In genomic region chr7:150447966-150448788, GRCh38 we compare ENCODE assay signal across 7 cellular contexts. TPM values are rescaled to one million over a fixed set of nuclear protein-coding genes. Genes with fewer than 3 reads are reported as not detected.
DNase-seq lines count a peak whose midpoint lies in the region; ATAC-seq and TF ChIP-seq lines count a peak whose summit lies in the region.

No MANE protein-coding gene starts in this region.

- peak; percentile 25 for DNase-seq in GM12865 (ENCODE audit: low read depth)
- DNase-seq in T follicular helper cell (ENCODE audit: low read depth): peak; percentile 18
- DNase-seq in naive B cell: no peak
- no peak for DNase-seq in dedifferentiated amniotic fluid mesenchymal stem cell (ENCODE audit: extremely low spot score)

- TF ChIP-seq CTCF in GM12865 (IDR thresholded peaks at IDR 0.05; ENCODE audit: insufficient read depth, low read depth, low read length, missing control alignments): no peak

- ATAC-seq in GM21717 (IDR thresholded peaks at IDR 0.05; ENCODE audit: unreplicated experiment): peak; percentile 2
- ATAC-seq in naive B cell (ENCODE audit: low read depth in 2 of 2): peak; percentile 5 to 6
- no peak for ATAC-seq in GM21619 (IDR thresholded peaks at IDR 0.05; ENCODE audit: unreplicated experiment)
- ATAC-seq in GM21390 (IDR thresholded peaks at IDR 0.05; ENCODE audit: unreplicated experiment): no peak

- peaks cover 37 to 44% (median 40%) of the 10 kb centered on the region in 3 donors for H3K4me1 Mint-ChIP-seq in naive B cell

- no peaks in the 10 kb centered on the region for H3K9me3 Mint-ChIP-seq in naive B cell

- no peak overlapping the region for H3K4me3 ChIP-seq in GM12865 (ENCODE audit: low read depth, low read length)

- H3K36me3 Mint-ChIP-seq in naive B cell: peaks cover 3 to 6% of the 10 kb centered on the region in 2 donors

- H3K4me3 Mint-ChIP-seq in naive B cell: peak overlapping the region in 1 of 8 donors; percentile 6

- H3K27ac Mint-ChIP-seq in naive B cell: peak overlapping the region in 4 of 6 donors; percentile 53 to 73 (median 64)

- H3K27me3 Mint-ChIP-seq in naive B cell: peaks cover 20 to 27% (median 21%) of the 10 kb centered on the region in 3 donors

RNA-seq across cellular contexts. Expression of gene GIMAP8, which starts 2.3 kb away (rescaled TPM):
- under 1 TPM in 4 of 6 donors, not detected in 2; 0.07 to 0.22 (median 0.08) TPM for polyA plus RNA-seq in naive B cell (ENCODE audit: low read depth in 6 of 6)

Comparison
In these comparisons a context has a peak if more than half of its experiments do, and no peak if none do; other contexts are left out.
1. DNase-seq: peak in GM12865 (single experiment) and T follicular helper cell (single experiment); none in naive B cell (single experiment) and dedifferentiated amniotic fluid mesenchymal stem cell (single experiment).
2. ATAC-seq: peak in GM21717 (single experiment) and naive B cell (2 of 2); none in GM21619 (single experiment) and GM21390 (single experiment).